ENCODE assay signal across 21 cellular contexts in genomic region chr4:47210828-47211227, GRCh38.
"Had no signal": no experiment of that assay in that cellular context is flagged by ENCODE, and none has a peak within 500 bp of the region (broad histone marks: within the 10 kb centered on the region; RNA-seq: fewer than 3 reads in every experiment).

No MANE protein-coding gene starts in this region.

- H3K36me3 ChIP-seq: gastroesophageal sphincter, sigmoid colon, tibial artery, WERI-Rb-1 had no signal

- H3K4me1 Mint-ChIP-seq: immature natural killer cell, natural killer cell had no signal

- ATAC-seq: activated T-cell treated with anti-CD3 and anti-CD28 coated beads, Interleukin-2, amount 50 U/mL, for 72 hours; esophagus mucosa; gastroesophageal sphincter; natural killer cell; stimulated activated naive CD8-positive, alpha-beta T cell treated with anti-CD3 and anti-CD28 coated beads, Interleukin-15, Interleukin-2, amounts not matched to agents 100 U/mL and 50 U/mL, for 24 hours had no signal

- H3K27ac ChIP-seq: gastroesophageal sphincter, sigmoid colon, tibial artery, WERI-Rb-1 had no signal

- H3K9me3 ChIP-seq: gastroesophageal sphincter, sigmoid colon, tibial artery had no signal

- H3K9me3 Mint-ChIP-seq: activated T-cell treated with anti-CD3 and anti-CD28 coated beads, Interleukin-2, amount 50 U/mL, for 72 hours had no signal

- H3K4me3 ChIP-seq: gastroesophageal sphincter, sigmoid colon, tibial artery had no signal

- H3K4me1 ChIP-seq: gastroesophageal sphincter, sigmoid colon had no signal

- H3K27ac Mint-ChIP-seq: activated T-cell treated with anti-CD3 and anti-CD28 coated beads, Interleukin-2, amount 50 U/mL, for 72 hours; immature natural killer cell; natural killer cell had no signal

- DNase-seq: activated CD4-positive, alpha-beta T cell treated with anti-CD3 and anti-CD28 coated beads for 1 hour; activated CD8-positive, alpha-beta memory T cell treated with anti-CD3 and anti-CD28 coated beads for 24 hours; activated CD8-positive, alpha-beta memory T cell treated with anti-CD3 and anti-CD28 coated beads, Interleukin-2, amount 50 U/mL, for 48 hours; activated effector memory CD4-positive, alpha-beta T cell treated with anti-CD3 and anti-CD28 coated beads, Interleukin-2, amount 50 U/mL, for 16 hours; activated naive CD4-positive, alpha-beta T cell treated with anti-CD3 and anti-CD28 coated beads, Interleukin-2, amount 50 U/mL, for 16 hours; activated T-cell treated with anti-CD3 and anti-CD28 coated beads, Interleukin-2, amount 50 U/mL, for 72 hours; aorta; cerebellar nuclear complex; effector CD4-positive, alpha-beta T cell; immature natural killer cell; kidney glomerular epithelial cell; natural killer cell; posterior cingulate gyrus; sigmoid colon; stimulated activated naive CD8-positive, alpha-beta T cell treated with anti-CD3 and anti-CD28 coated beads, Interleukin-15, Interleukin-2, amounts not matched to agents 100 U/mL and 50 U/mL, for 24 hours; substantia nigra; T-helper 2 cell; tibial artery; WERI-Rb-1 had no signal

- H3K27me3 ChIP-seq: gastroesophageal sphincter, sigmoid colon, tibial artery had no signal

- H3K36me3 Mint-ChIP-seq: immature natural killer cell, natural killer cell had no signal

- H3K4me3 Mint-ChIP-seq: activated T-cell treated with anti-CD3 and anti-CD28 coated beads, Interleukin-2, amount 50 U/mL, for 72 hours; immature natural killer cell; natural killer cell had no signal
